Comparison of ENCODE assay signal across 24 cellular contexts in the genomic region with DNA sequence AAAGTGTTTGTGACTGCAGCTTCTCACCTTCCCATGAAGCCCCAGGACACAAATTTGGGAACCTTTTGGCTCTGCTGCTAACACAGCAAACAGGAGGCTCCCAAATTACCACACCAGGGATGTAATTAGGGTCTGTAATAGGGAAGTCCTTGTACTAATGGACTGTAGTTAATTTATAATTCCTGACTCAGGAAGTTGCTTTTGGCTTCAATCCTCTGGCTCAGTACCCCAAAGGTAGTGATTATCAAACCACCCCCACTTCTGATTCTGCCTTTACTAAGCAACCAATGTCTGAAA. TPM values are rescaled to one million over a fixed set of nuclear protein-coding genes. Genes with fewer than 3 reads are reported as not detected.
DNase-seq lines count a peak whose midpoint lies in the region; ATAC-seq and TF ChIP-seq lines count a peak whose summit lies in the region.
"Had no signal": no experiment of that assay in that cellular context is flagged by ENCODE, and none has a peak within 500 bp of the region (broad histone marks: within the 10 kb centered on the region; RNA-seq: fewer than 3 reads in every experiment).

No MANE protein-coding gene starts in this region.

- H3K27ac ChIP-seq in trophoblast cell (ENCODE audit: low read depth, low read length) (no peak overlapping the region), sigmoid colon (no peak overlapping the region)
- H3K27ac ChIP-seq: 22Rv1, Peyer's patch, SK-N-MC had no signal

- peak overlapping the region; percentile 69 for H4K8ac ChIP-seq in trophoblast cell (ENCODE audit: low read depth, low read length)

- H2AFZ ChIP-seq in trophoblast cell (ENCODE audit: insufficient read depth, low read length, poor library complexity), result no peak overlapping the region

- no peak overlapping the region for H3K4ac ChIP-seq in trophoblast cell (ENCODE audit: low read depth, low read length)

- no peak overlapping the region for H2AK5ac ChIP-seq in trophoblast cell (ENCODE audit: low read length)

- H2BK5ac ChIP-seq in trophoblast cell (ENCODE audit: low read depth, low read length, poor library complexity), result no peak overlapping the region

- H4K91ac ChIP-seq in trophoblast cell (ENCODE audit: low read depth, low read length), result no peak overlapping the region

- TF ChIP-seq EP300 in sigmoid colon (IDR thresholded peaks at IDR 0.05), result no peak

- no peaks in the 10 kb centered on the region for H3K36me3 ChIP-seq in trophoblast cell (ENCODE audit: control insufficient read depth in 1 of 2, insufficient read depth in 2 of 2, low read length in 2 of 2)
- H3K36me3 ChIP-seq in sigmoid colon, result no peaks in the 10 kb centered on the region
- H3K36me3 ChIP-seq: BE2C, Peyer's patch had no signal

- H3K79me2 ChIP-seq in trophoblast cell (ENCODE audit: control insufficient read depth, insufficient read depth, low read length, poor library complexity), result peaks cover 7% of the 10 kb centered on the region

- H3K18ac ChIP-seq in trophoblast cell (ENCODE audit: low read length), result no peak overlapping the region

- no peak overlapping the region for H3K23ac ChIP-seq in trophoblast cell (ENCODE audit: low read length)

- intact Hi-C loops in sigmoid colon (cut with DNase I), result loop anchor here (5.0 to 10.0 kb wide), 3 partner anchors 188 to 389 kb away; a partner anchor contains a TSS

- H4K12ac ChIP-seq in trophoblast cell (ENCODE audit: low read depth, low read length), result no peak overlapping the region

- H3K4me1 ChIP-seq in trophoblast cell (ENCODE audit: control insufficient read depth in 1 of 2, insufficient read depth in 2 of 2, low read length in 2 of 2) (peaks cover 0 to 2% of the 10 kb centered on the region in 2 experiments), sigmoid colon (peaks cover 0 to 18% (median 14%) of the 10 kb centered on the region in 4 donors)
- H3K4me1 ChIP-seq: BE2C had no signal

- no peak overlapping the region for H2BK120ac ChIP-seq in trophoblast cell (ENCODE audit: insufficient read depth, low read length, poor library complexity)

- H3K79me1 ChIP-seq in trophoblast cell (ENCODE audit: low read length), result peaks cover 4% of the 10 kb centered on the region

- H3K9me3 ChIP-seq in trophoblast cell (ENCODE audit: insufficient read depth, low read depth, low read length) (no peaks in the 10 kb centered on the region), sigmoid colon (no peaks in the 10 kb centered on the region)
- H3K9me3 ChIP-seq: BE2C, MG63, Peyer's patch had no signal

- ATAC-seq in SK-N-SH treated with all-trans-retinoic acid at 6 μM for 48 hours, result no peak
- ATAC-seq: T-helper 17 cell had no signal

- H3K9ac ChIP-seq in trophoblast cell (ENCODE audit: low read length), result no peak overlapping the region

- H2BK12ac ChIP-seq in trophoblast cell (ENCODE audit: low read length), result no peak overlapping the region

- TF ChIP-seq POLR2A in sigmoid colon (IDR thresholded peaks at IDR 0.05), result no peak

- H3K4me3 ChIP-seq in trophoblast cell (ENCODE audit: low read depth, low read length), result no peak overlapping the region
- H3K4me3 ChIP-seq in sigmoid colon, result no peak overlapping the region
- H3K4me3 ChIP-seq: MG63, Peyer's patch, SK-N-MC had no signal

- no peak for TF ChIP-seq CTCF in sigmoid colon (IDR thresholded peaks at IDR 0.05)

- H3K4me2 ChIP-seq in trophoblast cell (ENCODE audit: low read length), result no peak overlapping the region

- no peaks in the 10 kb centered on the region for H3K27me3 ChIP-seq in trophoblast cell (ENCODE audit: insufficient read depth, low read length)
- no peaks in the 10 kb centered on the region for H3K27me3 ChIP-seq in sigmoid colon
- H3K27me3 ChIP-seq: BE2C, MG63, Peyer's patch had no signal

- no peak overlapping the region for H3K14ac ChIP-seq in trophoblast cell (ENCODE audit: low read length)

- peak in 2 of 3 experiments; percentile 52 to 76 for DNase-seq in NCI-H1417 (lab: John Stamatoyannopoulos, UW)
- no peak for DNase-seq in NCI-H1417 treated with DMSO at 0.1 percent for 48 hours (lab: John Stamatoyannopoulos, UW)
- peak; percentile 88 for DNase-seq in NCI-H69 (lab: John Stamatoyannopoulos, UW)
- no peak for DNase-seq in trophoblast cell
- no peak for DNase-seq in NCI-H345 treated with DMSO at 0.1 percent for 48 hours (lab: John Stamatoyannopoulos, UW; ENCODE audit: unreplicated experiment)
- no peak for DNase-seq in sigmoid colon
- no peak for DNase-seq in DMS153 treated with DMSO at 0.1 percent for 48 hours (lab: John Stamatoyannopoulos, UW; ENCODE audit: unreplicated experiment)
- DNase-seq: ACHN, BE2C, DMS153, KG1, MG63, NCI-H1105 treated with DMSO at 0.1 percent for 48 hours, NCI-H1694, NCI-H2029 treated with DMSO at 0.1 percent for 48 hours, NCI-H2171, NCI-H510A treated with DMSO at 0.1 percent for 48 hours, NCI-H748 treated with DMSO at 0.1 percent for 48 hours, Peyer's patch, SIG-M5, T-helper 17 cell had no signal

TF ChIP-seq in SK-N-SH treated with all-trans-retinoic acid at 6 μM for 48 hours, 23 proteins besides CTCF, POLR2A, EP300 and RAD21:
- TF ChIP-seq ISL1 (CRISPR knock-in tag; IDR thresholded peaks at IDR 0.05) (0 out of 2 replicates have a peak, but pooled peaks have one; percentile 11), ARNTL (CRISPR knock-in tag; IDR thresholded peaks at IDR 0.05; ENCODE audit: borderline replicate concordance, low read depth) (no peak), GLIS3 (CRISPR knock-in tag; IDR thresholded peaks at IDR 0.05) (no peak), ZFP30 (CRISPR knock-in tag; IDR thresholded peaks at IDR 0.05) (no peak), ZNF70 (CRISPR knock-in tag; IDR thresholded peaks at IDR 0.05) (no peak)
- TF ChIP-seq, protein P1, sequence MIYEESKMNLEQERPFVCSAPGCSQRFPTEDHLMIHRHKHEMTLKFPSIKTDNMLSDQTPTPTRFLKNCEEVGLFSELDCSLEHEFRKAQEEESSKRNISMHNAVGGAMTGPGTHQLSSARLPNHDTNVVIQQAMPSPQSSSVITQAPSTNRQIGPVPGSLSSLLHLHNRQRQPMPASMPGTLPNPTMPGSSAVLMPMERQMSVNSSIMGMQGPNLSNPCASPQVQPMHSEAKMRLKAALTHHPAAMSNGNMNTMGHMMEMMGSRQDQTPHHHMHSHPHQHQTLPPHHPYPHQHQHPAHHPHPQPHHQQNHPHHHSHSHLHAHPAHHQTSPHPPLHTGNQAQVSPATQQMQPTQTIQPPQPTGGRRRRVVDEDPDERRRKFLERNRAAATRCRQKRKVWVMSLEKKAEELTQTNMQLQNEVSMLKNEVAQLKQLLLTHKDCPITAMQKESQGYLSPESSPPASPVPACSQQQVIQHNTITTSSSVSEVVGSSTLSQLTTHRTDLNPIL (CRISPR knock-in tag; IDR thresholded peaks at IDR 0.05; ENCODE audit: low read depth), result no peak
- TF ChIP-seq, protein P2, sequence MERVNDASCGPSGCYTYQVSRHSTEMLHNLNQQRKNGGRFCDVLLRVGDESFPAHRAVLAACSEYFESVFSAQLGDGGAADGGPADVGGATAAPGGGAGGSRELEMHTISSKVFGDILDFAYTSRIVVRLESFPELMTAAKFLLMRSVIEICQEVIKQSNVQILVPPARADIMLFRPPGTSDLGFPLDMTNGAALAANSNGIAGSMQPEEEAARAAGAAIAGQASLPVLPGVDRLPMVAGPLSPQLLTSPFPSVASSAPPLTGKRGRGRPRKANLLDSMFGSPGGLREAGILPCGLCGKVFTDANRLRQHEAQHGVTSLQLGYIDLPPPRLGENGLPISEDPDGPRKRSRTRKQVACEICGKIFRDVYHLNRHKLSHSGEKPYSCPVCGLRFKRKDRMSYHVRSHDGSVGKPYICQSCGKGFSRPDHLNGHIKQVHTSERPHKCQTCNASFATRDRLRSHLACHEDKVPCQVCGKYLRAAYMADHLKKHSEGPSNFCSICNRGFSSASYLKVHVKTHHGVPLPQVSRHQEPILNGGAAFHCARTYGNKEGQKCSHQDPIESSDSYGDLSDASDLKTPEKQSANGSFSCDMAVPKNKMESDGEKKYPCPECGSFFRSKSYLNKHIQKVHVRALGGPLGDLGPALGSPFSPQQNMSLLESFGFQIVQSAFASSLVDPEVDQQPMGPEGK (CRISPR knock-in tag; IDR thresholded peaks at IDR 0.05; ENCODE audit: borderline replicate concordance), result no peak

RNA-seq across cellular contexts. Expression of a gene that starts 3.8 kb away (rescaled TPM):
- polyA plus RNA-seq in trophoblast cell (2013), result 58.2 and 61.0 TPM in 2 replicates
- 10 to 100 TPM; 38.5 to 94.0 (median 71.1) TPM for total RNA-seq in sigmoid colon
- polyA plus RNA-seq in sigmoid colon, result 10 to 100 TPM; 32.4 to 47.4 (median 34.3) TPM

RNA-seq across cellular contexts. Expression of a gene that starts 48.8 kb away (rescaled TPM):
- polyA plus RNA-seq in trophoblast cell (2013), result 1.5 and 1.6 TPM in 2 replicates
- 100 to 1,000 TPM in 2 of 4 donors, 10 to 100 TPM in 2; 68.8 to 105 (median 94.5) TPM for total RNA-seq in sigmoid colon
- polyA plus RNA-seq in sigmoid colon, result 100 to 1,000 TPM in 1 of 3 donors, 10 to 100 TPM in 2; 23.4 to 224 (median 32.4) TPM
- total RNA-seq: T-helper 17 cell had no signal

Comparison
In these comparisons a context has a peak if more than half of its experiments do, and no peak if none do; other contexts are left out.
1. DNase-seq: peak in NCI-H1417 (2 of 3) and NCI-H69 (single experiment); none in NCI-H1417 treated with DMSO at 0.1 percent for 48 hours (single experiment), trophoblast cell (0 of 2), NCI-H345 treated with DMSO at 0.1 percent for 48 hours (single experiment), sigmoid colon (single experiment) and DMS153 treated with DMSO at 0.1 percent for 48 hours (single experiment).